In genomic region chrX:1337144-1337779, GRCh38 we compare ENCODE assay signal across 8 cellular contexts. TPM values are rescaled to one million over a fixed set of nuclear protein-coding genes. Genes with fewer than 3 reads are reported as not detected.
A peak's percentile ranks its signal among the peaks of the same experiment; 100 is the strongest.
DNase-seq lines count a peak whose midpoint lies in the region; ATAC-seq and TF ChIP-seq lines count a peak whose summit lies in the region.
"Not testable (repeated sequence)": the region's sequence is repeated elsewhere in the genome, so short reads cannot be mapped to it uniquely, and the experiment has no call there.

No MANE protein-coding gene starts in this region.

- not testable (repeated sequence) for H3K9me3 Mint-ChIP-seq in CD8-positive, alpha-beta T cell
- peaks cover 18% of the 10 kb centered on the region for H3K9me3 Mint-ChIP-seq in T-helper 1 cell treated with Interleukin-12 subunit alpha and Interleukin-12 subunit beta and Interleukin-4 antibody, amounts not matched to agents 30 μg/mL and 1 μg/mL, for 36 hours
- peaks cover 0 to 12% (median 0%) of the 10 kb centered on the region in 9 donors for H3K9me3 Mint-ChIP-seq in naive thymus-derived CD8-positive, alpha-beta T cell

- H3K9ac ChIP-seq in adipocyte (ENCODE audit: low read length), result not testable (repeated sequence)

- H3K4me3 Mint-ChIP-seq in CD8-positive, alpha-beta T cell, result peak overlapping the region; percentile 84
- H3K4me3 Mint-ChIP-seq in T-helper 1 cell treated with Interleukin-12 subunit alpha and Interleukin-12 subunit beta and Interleukin-4 antibody, amounts not matched to agents 30 μg/mL and 1 μg/mL, for 36 hours, result peak overlapping the region; percentile 91
- peak overlapping the region; percentile 77 to 95 (median 82) for H3K4me3 Mint-ChIP-seq in naive thymus-derived CD8-positive, alpha-beta T cell

- H3K36me3 Mint-ChIP-seq in CD8-positive, alpha-beta T cell; naive thymus-derived CD8-positive, alpha-beta T cell: not testable (repeated sequence)
- H3K36me3 Mint-ChIP-seq in T-helper 1 cell treated with Interleukin-12 subunit alpha and Interleukin-12 subunit beta and Interleukin-4 antibody, amounts not matched to agents 30 μg/mL and 1 μg/mL, for 36 hours (ENCODE audit: low read depth), result peaks cover 31% of the 10 kb centered on the region

- DNase-seq in CD8-positive, alpha-beta T cell; adipocyte (ENCODE audit: low read depth); naive thymus-derived CD8-positive, alpha-beta T cell; thoracic aorta (ENCODE audit: low spot score): not testable (repeated sequence)
- peak in 1 of 5 donors; percentile 9 for DNase-seq in heart left ventricle

- not testable (repeated sequence) for H3K9me3 ChIP-seq in CD8-positive, alpha-beta T cell (ENCODE audit: low read length); adipocyte (ENCODE audit: control insufficient read depth, low read length); thoracic aorta
- peaks cover 0 to 17% (median 9%) of the 10 kb centered on the region in 12 donors for H3K9me3 ChIP-seq in heart left ventricle

- peak overlapping the region; percentile 40 for H3K4me3 ChIP-seq in CD8-positive, alpha-beta T cell (ENCODE audit: low read depth, low read length)
- peak overlapping the region; percentile 73 for H3K4me3 ChIP-seq in adipocyte (ENCODE audit: low read length)
- peak overlapping the region; percentile 3 to 69 (median 52) for H3K4me3 ChIP-seq in heart left ventricle
- peak overlapping the region; percentile 75 for H3K4me3 ChIP-seq in thoracic aorta

- H3K27ac ChIP-seq in CD8-positive, alpha-beta T cell (ENCODE audit: low read depth, low read length), result not testable (repeated sequence)
- H3K27ac ChIP-seq in heart left ventricle (peak overlapping the region in 11 of 12 donors; percentile 36 to 85 (median 69)), thoracic aorta (peak overlapping the region in 1 of 2 donors; percentile 4)

- H3K27ac Mint-ChIP-seq in CD8-positive, alpha-beta T cell, result not testable (repeated sequence)
- peak overlapping the region; percentile 89 for H3K27ac Mint-ChIP-seq in T-helper 1 cell treated with Interleukin-12 subunit alpha and Interleukin-12 subunit beta and Interleukin-4 antibody, amounts not matched to agents 30 μg/mL and 1 μg/mL, for 36 hours
- H3K27ac Mint-ChIP-seq in naive thymus-derived CD8-positive, alpha-beta T cell, result peak overlapping the region in 4 of 10 donors; percentile 61 to 83 (median 76)

- 50 to 68% (median 59%) methylated on average over 8 to 13 of the region's 13 CpGs for WGBS in heart left ventricle, 4 donors

- intact Hi-C loops in CD8-positive, alpha-beta T cell (cut with DNase I, micrococcal nuclease); heart left ventricle (cut with DNase I): not testable (repeated sequence)

- not testable (repeated sequence) for H3K36me3 ChIP-seq in CD8-positive, alpha-beta T cell (ENCODE audit: insufficient read depth, low read length); adipocyte (ENCODE audit: control insufficient read depth, insufficient read depth, low read length, severe bottlenecking); heart left ventricle; thoracic aorta

- H3K27me3 ChIP-seq in CD8-positive, alpha-beta T cell (ENCODE audit: insufficient read depth, low read length); adipocyte (replicated peaks; ENCODE audit: control insufficient read depth, insufficient read depth, low read length); heart left ventricle; thoracic aorta (replicated peaks; ENCODE audit: insufficient read depth): not testable (repeated sequence)

- ATAC-seq in CD8-positive, alpha-beta T cell; heart left ventricle; thoracic aorta (ENCODE audit: insufficient number of reproducible peaks, low FRiP score, low read depth): not testable (repeated sequence)
- ATAC-seq in GM19438 (IDR thresholded peaks at IDR 0.05; ENCODE audit: low read depth, unreplicated experiment), result peak; percentile 17
- ATAC-seq in HG03066 (IDR thresholded peaks at IDR 0.05; ENCODE audit: low read depth, unreplicated experiment), result peak; percentile 29
- ATAC-seq in naive thymus-derived CD8-positive, alpha-beta T cell, result peak; percentile 33

- not testable (repeated sequence) for H3K4me1 ChIP-seq in CD8-positive, alpha-beta T cell (ENCODE audit: insufficient read depth, low read length); adipocyte (ENCODE audit: control insufficient read depth, insufficient read depth, low read length); thoracic aorta (ENCODE audit: control insufficient read depth in 1 of 2, low read depth in 2 of 2)
- peaks cover 0 to 30% (median 1%) of the 10 kb centered on the region in 12 donors for H3K4me1 ChIP-seq in heart left ventricle

- CTCF ChIA-PET in CD8-positive, alpha-beta T cell (lab: Charles Lee), result not testable (repeated sequence)

- H3K4me1 Mint-ChIP-seq in CD8-positive, alpha-beta T cell (ENCODE audit: low read depth), result peaks cover 18% of the 10 kb centered on the region
- H3K4me1 Mint-ChIP-seq in T-helper 1 cell treated with Interleukin-12 subunit alpha and Interleukin-12 subunit beta and Interleukin-4 antibody, amounts not matched to agents 30 μg/mL and 1 μg/mL, for 36 hours (ENCODE audit: low read depth), result peaks cover 23% of the 10 kb centered on the region
- H3K4me1 Mint-ChIP-seq in naive thymus-derived CD8-positive, alpha-beta T cell, result peaks cover 8 to 28% (median 14%) of the 10 kb centered on the region in 4 donors

- not testable (repeated sequence) for TF ChIP-seq CTCF in CD8-positive, alpha-beta T cell (IDR thresholded peaks at IDR 0.05); heart left ventricle (IDR thresholded peaks at IDR 0.05); thoracic aorta (IDR thresholded peaks at IDR 0.05)

- not testable (repeated sequence) for TF ChIP-seq POLR2A in heart left ventricle (IDR thresholded peaks at IDR 0.05)

- peaks cover 15% of the 10 kb centered on the region for H3K27me3 Mint-ChIP-seq in CD8-positive, alpha-beta T cell (ENCODE audit: low read depth)
- not testable (repeated sequence) for H3K27me3 Mint-ChIP-seq in T-helper 1 cell treated with Interleukin-12 subunit alpha and Interleukin-12 subunit beta and Interleukin-4 antibody, amounts not matched to agents 30 μg/mL and 1 μg/mL, for 36 hours (ENCODE audit: low read depth); naive thymus-derived CD8-positive, alpha-beta T cell

- POLR2A ChIA-PET in CD8-positive, alpha-beta T cell (lab: Charles Lee); naive thymus-derived CD8-positive, alpha-beta T cell (lab: Charles Lee): not testable (repeated sequence)

RNA-seq across cellular contexts. Expression of gene IL3RA, which starts 0.7 kb away (rescaled TPM):
- total RNA-seq in CD8-positive, alpha-beta T cell, result 1 to 10 TPM in 1 of 2 experiments, under 1 TPM in 1; 0.94 to 1.1 TPM
- total RNA-seq in heart left ventricle (10 to 100 TPM in 1 of 9 donors, 1 to 10 TPM in 8; 3.2 to 20.4 (median 4.4) TPM), thoracic aorta (10 to 100 TPM in 1 of 2 donors, 1 to 10 TPM in 1; 7.3 to 13.5 TPM)
- 10 to 100 TPM in 1 of 2 donors, 1 to 10 TPM in 1; 9.1 to 11.0 TPM for polyA plus RNA-seq in heart left ventricle
- total RNA-seq in naive thymus-derived CD8-positive, alpha-beta T cell, result under 1 TPM in 1 of 2 experiments, not detected in 1; 0.36 TPM
- polyA plus RNA-seq in naive thymus-derived CD8-positive, alpha-beta T cell, result under 1 TPM in 2 of 3 donors, not detected in 1; 0.14 to 0.24 TPM

RNA-seq across cellular contexts. Expression of gene SLC25A6, which starts 54.7 kb away (rescaled TPM):
- total RNA-seq in CD8-positive, alpha-beta T cell, result 100 to 1,000 TPM; 382 to 404 TPM
- total RNA-seq in heart left ventricle (100 to 1,000 TPM; 109 to 197 (median 129) TPM), thoracic aorta (100 to 1,000 TPM; 172 to 211 TPM)
- polyA plus RNA-seq in heart left ventricle, result 100 to 1,000 TPM in 1 of 2 donors, 10 to 100 TPM in 1; 78.2 to 232 TPM
- total RNA-seq in naive thymus-derived CD8-positive, alpha-beta T cell, result 100 to 1,000 TPM; 251 to 254 TPM
- 100 to 1,000 TPM; 427 to 622 (median 526) TPM for polyA plus RNA-seq in naive thymus-derived CD8-positive, alpha-beta T cell
